1 cellular context compared by ENCODE assay signal in genomic region chr12:29792132-29792531, GRCh38.
A peak's percentile ranks its signal among the peaks of the same experiment; 100 is the strongest.
TF ChIP-seq lines count a peak whose summit lies in the region.

No MANE protein-coding gene starts in this region.

TF ChIP-seq in GM12878, 131 proteins besides CTCF, POLR2A, EP300 and RAD21 (continued from another document):
- TF ChIP-seq ZBTB11 (CRISPR knock-in tag; IDR thresholded peaks at IDR 0.05) (no peak), SMC3 (IDR thresholded peaks at IDR 0.05; ENCODE audit: borderline replicate concordance, low read length) (no peak), REST (IDR thresholded peaks at IDR 0.05; ENCODE audit: low read depth, low read length) (no peak), GATAD2B (conservative IDR thresholded peaks at IDR 0.05; ENCODE audit: low read depth) (no peak), NR2C2 (IDR thresholded peaks at IDR 0.05; ENCODE audit: borderline replicate concordance, control insufficient read depth, insufficient read length, low read depth) (peak; percentile 7)
TF ChIP-seq in GM12878: peak in this region for 1.
